In genomic region chr5:172771439-172772111, GRCh38 we compare ENCODE assay signal across 8 cellular contexts. TPM values are rescaled to one million over a fixed set of nuclear protein-coding genes. Genes with fewer than 3 reads are reported as not detected.
A peak's percentile ranks its signal among the peaks of the same experiment; 100 is the strongest.
DNase-seq lines count a peak whose midpoint lies in the region; ATAC-seq and TF ChIP-seq lines count a peak whose summit lies in the region.

No MANE protein-coding gene starts in this region.

- H3K36me3 Mint-ChIP-seq in glutamatergic neuron (ENCODE audit: unreplicated experiment): no peaks in the 10 kb centered on the region

- peaks cover 37% of the 10 kb centered on the region for H3K4me1 Mint-ChIP-seq in glutamatergic neuron (ENCODE audit: low read depth, unreplicated experiment)

- peaks cover 22 to 28% (median 26%) of the 10 kb centered on the region in 4 donors for H3K36me3 ChIP-seq in sigmoid colon

- H3K27me3 Mint-ChIP-seq in glutamatergic neuron (ENCODE audit: unreplicated experiment): peaks cover 13% of the 10 kb centered on the region

- peak overlapping the region; percentile 97 to 100 (median 99) for H3K27ac ChIP-seq in sigmoid colon

- TF ChIP-seq CTCF in glutamatergic neuron (IDR thresholded peaks at IDR 0.05; ENCODE audit: partially characterized antibody, unreplicated experiment) (no peak), sigmoid colon (IDR thresholded peaks at IDR 0.05) (no peak)

- TF ChIP-seq RAD21 in Ishikawa (IDR thresholded peaks at IDR 0.05; ENCODE audit: low read depth): no peak

- TF ChIP-seq POLR2A in sigmoid colon (IDR thresholded peaks at IDR 0.05): no peak

- intact Hi-C loops in sigmoid colon (cut with DNase I): loop anchor here (1.0 to 5.0 kb wide), 5 partner anchors 55 to 151 kb away; no protein-coding TSS in a partner anchor

- peaks cover 13% of the 10 kb centered on the region for H3K9me3 Mint-ChIP-seq in glutamatergic neuron (ENCODE audit: unreplicated experiment)

- WGBS in sigmoid colon, 2 donors: 0 to 1% methylated on average over 40 of the region's 40 CpGs

- peak overlapping the region; percentile 93 for H3K27ac Mint-ChIP-seq in glutamatergic neuron (ENCODE audit: unreplicated experiment)

- DNase-seq in DMS114 treated with DMSO at 0.1 percent for 48 hours (lab: John Stamatoyannopoulos, UW; ENCODE audit: unreplicated experiment) (peak; percentile 36), activated T-helper 1 cell treated with Interleukin-2 at 50 U/mL for 16 hours (ENCODE audit: low read depth) (peak; percentile 18), glutamatergic neuron (no peak), sigmoid colon (no peak), NCI-H446 treated with DMSO at 0.1 percent for 48 hours (lab: John Stamatoyannopoulos, UW) (no peak)

- H3K4me1 ChIP-seq in sigmoid colon: peaks cover 0 to 62% (median 60%) of the 10 kb centered on the region in 4 donors

- H3K9me3 ChIP-seq in sigmoid colon: no peaks in the 10 kb centered on the region

- H3K4me3 ChIP-seq in sigmoid colon: peak overlapping the region; percentile 32 to 96 (median 84)

- peak overlapping the region; percentile 85 for H3K4me3 Mint-ChIP-seq in glutamatergic neuron (ENCODE audit: unreplicated experiment)

- ATAC-seq in GM19452 (IDR thresholded peaks at IDR 0.05; ENCODE audit: unreplicated experiment): no peak
- no peak for ATAC-seq in HG03354 (IDR thresholded peaks at IDR 0.05; ENCODE audit: poor library complexity, severe bottlenecking, unreplicated experiment)

- TF ChIP-seq EP300 in Ishikawa (IDR thresholded peaks at IDR 0.05; ENCODE audit: borderline replicate concordance): peak; percentile 57; the same call in 1 of the 2 replicates
- no peak for TF ChIP-seq EP300 in sigmoid colon (IDR thresholded peaks at IDR 0.05)

- no peaks in the 10 kb centered on the region for H3K27me3 ChIP-seq in sigmoid colon

TF ChIP-seq in Ishikawa, 13 proteins besides CTCF, POLR2A, EP300 and RAD21:
- TF ChIP-seq, protein P1, sequence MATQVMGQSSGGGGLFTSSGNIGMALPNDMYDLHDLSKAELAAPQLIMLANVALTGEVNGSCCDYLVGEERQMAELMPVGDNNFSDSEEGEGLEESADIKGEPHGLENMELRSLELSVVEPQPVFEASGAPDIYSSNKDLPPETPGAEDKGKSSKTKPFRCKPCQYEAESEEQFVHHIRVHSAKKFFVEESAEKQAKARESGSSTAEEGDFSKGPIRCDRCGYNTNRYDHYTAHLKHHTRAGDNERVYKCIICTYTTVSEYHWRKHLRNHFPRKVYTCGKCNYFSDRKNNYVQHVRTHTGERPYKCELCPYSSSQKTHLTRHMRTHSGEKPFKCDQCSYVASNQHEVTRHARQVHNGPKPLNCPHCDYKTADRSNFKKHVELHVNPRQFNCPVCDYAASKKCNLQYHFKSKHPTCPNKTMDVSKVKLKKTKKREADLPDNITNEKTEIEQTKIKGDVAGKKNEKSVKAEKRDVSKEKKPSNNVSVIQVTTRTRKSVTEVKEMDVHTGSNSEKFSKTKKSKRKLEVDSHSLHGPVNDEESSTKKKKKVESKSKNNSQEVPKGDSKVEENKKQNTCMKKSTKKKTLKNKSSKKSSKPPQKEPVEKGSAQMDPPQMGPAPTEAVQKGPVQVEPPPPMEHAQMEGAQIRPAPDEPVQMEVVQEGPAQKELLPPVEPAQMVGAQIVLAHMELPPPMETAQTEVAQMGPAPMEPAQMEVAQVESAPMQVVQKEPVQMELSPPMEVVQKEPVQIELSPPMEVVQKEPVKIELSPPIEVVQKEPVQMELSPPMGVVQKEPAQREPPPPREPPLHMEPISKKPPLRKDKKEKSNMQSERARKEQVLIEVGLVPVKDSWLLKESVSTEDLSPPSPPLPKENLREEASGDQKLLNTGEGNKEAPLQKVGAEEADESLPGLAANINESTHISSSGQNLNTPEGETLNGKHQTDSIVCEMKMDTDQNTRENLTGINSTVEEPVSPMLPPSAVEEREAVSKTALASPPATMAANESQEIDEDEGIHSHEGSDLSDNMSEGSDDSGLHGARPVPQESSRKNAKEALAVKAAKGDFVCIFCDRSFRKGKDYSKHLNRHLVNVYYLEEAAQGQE (IDR thresholded peaks at IDR 0.05; ENCODE audit: low read depth): no peak
- TF ChIP-seq CEBPB (IDR thresholded peaks at IDR 0.05) (no peak), TEAD4 (IDR thresholded peaks at IDR 0.05) (0 out of 2 replicates have a peak, but pooled peaks have one; percentile 43), EGR1 (IDR thresholded peaks at IDR 0.05) (no peak), ZBTB7A (IDR thresholded peaks at IDR 0.05; ENCODE audit: low read depth) (peak; percentile 97; the same call in 1 of the 2 replicates), TAF1 (IDR thresholded peaks at IDR 0.05; ENCODE audit: low read depth) (no peak), FOXM1 (IDR thresholded peaks at IDR 0.05; ENCODE audit: borderline replicate concordance, low read depth) (no peak), YY1 (IDR thresholded peaks at IDR 0.05; ENCODE audit: low read depth) (no peak), NFIC (IDR thresholded peaks at IDR 0.05) (peak; percentile 93; the same call in 1 of the 2 replicates), TCF12 (IDR thresholded peaks at IDR 0.05; ENCODE audit: low read depth) (0 out of 2 replicates have a peak, but pooled peaks have one; percentile 12)
- TF ChIP-seq, protein P2, sequence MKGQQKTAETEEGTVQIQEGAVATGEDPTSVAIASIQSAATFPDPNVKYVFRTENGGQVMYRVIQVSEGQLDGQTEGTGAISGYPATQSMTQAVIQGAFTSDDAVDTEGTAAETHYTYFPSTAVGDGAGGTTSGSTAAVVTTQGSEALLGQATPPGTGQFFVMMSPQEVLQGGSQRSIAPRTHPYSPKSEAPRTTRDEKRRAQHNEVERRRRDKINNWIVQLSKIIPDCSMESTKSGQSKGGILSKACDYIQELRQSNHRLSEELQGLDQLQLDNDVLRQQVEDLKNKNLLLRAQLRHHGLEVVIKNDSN (IDR thresholded peaks at IDR 0.05): no peak
- TF ChIP-seq, protein P3, sequence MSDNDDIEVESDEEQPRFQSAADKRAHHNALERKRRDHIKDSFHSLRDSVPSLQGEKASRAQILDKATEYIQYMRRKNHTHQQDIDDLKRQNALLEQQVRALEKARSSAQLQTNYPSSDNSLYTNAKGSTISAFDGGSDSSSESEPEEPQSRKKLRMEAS (IDR thresholded peaks at IDR 0.05): peak; percentile 66

RNA-seq across cellular contexts. Expression of gene DUSP1, which starts 0.6 kb away (rescaled TPM):
- total RNA-seq in glutamatergic neuron (ENCODE audit: unreplicated experiment) (91.7 TPM), sigmoid colon (1,000 to 10,000 TPM in 1 of 4 donors, 100 to 1,000 TPM in 3; 449 to 1,033 (median 779) TPM)
- 100 to 1,000 TPM in 2 of 3 donors, 10 to 100 TPM in 1; 99.9 to 253 (median 136) TPM for polyA plus RNA-seq in sigmoid colon

Comparison
In these comparisons a context has a peak if more than half of its experiments do, and no peak if none do; other contexts are left out.
1. DNase-seq: peak in DMS114 treated with DMSO at 0.1 percent for 48 hours (single experiment) and activated T-helper 1 cell treated with Interleukin-2 at 50 U/mL for 16 hours (single experiment); none in glutamatergic neuron (single experiment), sigmoid colon (single experiment) and NCI-H446 treated with DMSO at 0.1 percent for 48 hours (single experiment).